Comparison of ENCODE assay signal across 20 cellular contexts in genomic region chr5:76290321-76290757, GRCh38.
DNase-seq lines count a peak whose midpoint lies in the region; ATAC-seq and TF ChIP-seq lines count a peak whose summit lies in the region.
"Had no signal": no experiment of that assay in that cellular context is flagged by ENCODE, and none has a peak within 500 bp of the region (broad histone marks: within the 10 kb centered on the region; RNA-seq: fewer than 3 reads in every experiment).

No MANE protein-coding gene starts in this region.

- peak; percentile 92 for ATAC-seq in esophagus mucosa
- no peak for ATAC-seq in HG03139 (IDR thresholded peaks at IDR 0.05; ENCODE audit: unreplicated experiment)
- ATAC-seq: natural killer cell had no signal

- peak overlapping the region in 2 of 3 donors; percentile 0 to 25 for H3K27ac ChIP-seq in thyroid gland
- H3K27ac ChIP-seq in vagina = no peak overlapping the region
- H3K27ac ChIP-seq: right atrium auricular region had no signal

- TF ChIP-seq CTCF in thyroid gland (IDR thresholded peaks at IDR 0.05) (no peak), vagina (IDR thresholded peaks at IDR 0.05) (no peak)

- DNase-seq in NCI-H748 (lab: John Stamatoyannopoulos, UW; ENCODE audit: unreplicated experiment) (peak; percentile 10), NCI-H748 treated with DMSO at 0.1 percent for 48 hours (lab: John Stamatoyannopoulos, UW) (no peak), RPMI8226 (peak; percentile 40), thyroid gland (peak; percentile 39 to 40), posterior vena cava (ENCODE audit: low spot score) (no peak), vagina (ENCODE audit: extremely low spot score in 2 of 2) (no peak)
- DNase-seq: 8988T; activated CD8-positive, alpha-beta memory T cell treated with anti-CD3 and anti-CD28 coated beads for 24 hours; activated gamma-delta T cell treated with Interleukin-2 at 50 U/mL for 16 hours; glutamatergic neuron; Kasumi-1; kidney; natural killer cell; NCI-H1694; NCI-H2171 treated with DMSO at 0.1 percent for 48 hours; NCI-H526; T-helper 1 cell had no signal

- H3K36me3 ChIP-seq in thyroid gland (no peaks in the 10 kb centered on the region), vagina (no peaks in the 10 kb centered on the region)
- H3K36me3 ChIP-seq: right atrium auricular region had no signal

- intact Hi-C loops in thyroid gland (cut with DNase I) (no loop called here), posterior vena cava (cut with DNase I) (no loop called here), vagina (cut with DNase I) (no loop called here)

- H3K9me3 ChIP-seq in thyroid gland (no peaks in the 10 kb centered on the region), vagina (no peaks in the 10 kb centered on the region)
- H3K9me3 ChIP-seq: right atrium auricular region had no signal

- H3K4me3 ChIP-seq in thyroid gland (replicated peaks in 1 of 3) = no peak overlapping the region
- H3K4me3 ChIP-seq in vagina = no peak overlapping the region
- H3K4me3 ChIP-seq: right atrium auricular region had no signal

- no peaks in the 10 kb centered on the region for H3K27me3 ChIP-seq in thyroid gland
- H3K27me3 ChIP-seq in vagina = no peaks in the 10 kb centered on the region
- H3K27me3 ChIP-seq: right atrium auricular region had no signal

- H3K4me1 ChIP-seq in thyroid gland (peaks cover 9 to 34% of the 10 kb centered on the region in 2 donors), vagina (no peaks in the 10 kb centered on the region)
- H3K4me1 ChIP-seq: right atrium auricular region had no signal

- no peak for TF ChIP-seq POLR2A in thyroid gland (IDR thresholded peaks at IDR 0.05)
- no peak for TF ChIP-seq POLR2A in vagina (IDR thresholded peaks at IDR 0.05)

- 60 to 62% methylated on average over 3 of the region's 3 CpGs for WGBS in thyroid gland, 2 donors

Comparison
In these comparisons a context has a peak if more than half of its experiments do, and no peak if none do; other contexts are left out.
1. DNase-seq: peak in NCI-H748 (single experiment), RPMI8226 (single experiment) and thyroid gland (2 of 2); none in NCI-H748 treated with DMSO at 0.1 percent for 48 hours (single experiment), posterior vena cava (single experiment) and vagina (0 of 2).